ENCODE assay signal across 17 cellular contexts in genomic region chr11:3815882-3816281, GRCh38.
"Had no signal": no experiment of that assay in that cellular context is flagged by ENCODE, and none has a peak within 500 bp of the region (broad histone marks: within the 10 kb centered on the region; RNA-seq: fewer than 3 reads in every experiment).

No MANE protein-coding gene starts in this region.

- DNase-seq: activated CD4-positive, alpha-beta T cell treated with anti-CD3 and anti-CD28 coated beads, Interleukin-2, amount 50 U/mL, for 4 hours; activated naive CD4-positive, alpha-beta T cell treated with anti-CD3 and anti-CD28 coated beads for 36 hours; activated T-cell treated with anti-CD3 and anti-CD28 coated beads for 4 hours; cerebellar nuclear complex; cortex of kidney; effector CD4-positive, alpha-beta T cell; gastrocnemius medialis; head of caudate nucleus; kidney glomerular epithelial cell; natural killer cell; stimulated activated naive CD8-positive, alpha-beta T cell treated with anti-CD3 and anti-CD28 coated beads, Interleukin-15, Interleukin-2, amounts not matched to agents 100 U/mL and 50 U/mL, for 24 hours; transverse colon had no signal

- H3K4me1 ChIP-seq: ascending aorta, transverse colon had no signal

- H3K27ac ChIP-seq: ascending aorta, gastrocnemius medialis, SK-N-MC, transverse colon had no signal

- H3K4me3 ChIP-seq: ascending aorta, gastrocnemius medialis, lung, SK-N-MC, transverse colon had no signal

- H3K9me3 Mint-ChIP-seq: activated naive CD4-positive, alpha-beta T cell treated with anti-CD3 and anti-CD28 coated beads for 36 hours; activated T-helper 17 cell treated with anti-CD3 and anti-CD28 coated beads, Interleukin-2, amount 50 U/mL, for 72 hours; natural killer cell; T-helper 2 cell treated with Interferon-gamma antibody and Interleukin-4, amounts not matched to agents 5 μg/mL and 100 μg/mL, for 36 hours had no signal

- H3K4me3 Mint-ChIP-seq: activated naive CD4-positive, alpha-beta T cell treated with anti-CD3 and anti-CD28 coated beads for 36 hours; activated T-helper 17 cell treated with anti-CD3 and anti-CD28 coated beads, Interleukin-2, amount 50 U/mL, for 72 hours; natural killer cell; T-helper 2 cell treated with Interferon-gamma antibody and Interleukin-4, amounts not matched to agents 5 μg/mL and 100 μg/mL, for 36 hours had no signal

- ATAC-seq: activated T-helper 17 cell treated with anti-CD3 and anti-CD28 coated beads, Interleukin-2, amount 50 U/mL, for 72 hours; gastrocnemius medialis; natural killer cell had no signal

- H3K4me1 Mint-ChIP-seq: natural killer cell had no signal

- H3K36me3 Mint-ChIP-seq: natural killer cell had no signal

- H3K27me3 ChIP-seq: ascending aorta, gastrocnemius medialis, transverse colon had no signal

- H3K27ac Mint-ChIP-seq: activated naive CD4-positive, alpha-beta T cell treated with anti-CD3 and anti-CD28 coated beads for 36 hours; activated T-helper 17 cell treated with anti-CD3 and anti-CD28 coated beads, Interleukin-2, amount 50 U/mL, for 72 hours; natural killer cell; T-helper 2 cell treated with Interferon-gamma antibody and Interleukin-4, amounts not matched to agents 5 μg/mL and 100 μg/mL, for 36 hours had no signal

- H3K27me3 Mint-ChIP-seq: activated T-helper 17 cell treated with anti-CD3 and anti-CD28 coated beads, Interleukin-2, amount 50 U/mL, for 72 hours had no signal

- H3K9me3 ChIP-seq: ascending aorta, gastrocnemius medialis, transverse colon had no signal

- H3K36me3 ChIP-seq: ascending aorta, gastrocnemius medialis, transverse colon had no signal
